In the genomic region with DNA sequence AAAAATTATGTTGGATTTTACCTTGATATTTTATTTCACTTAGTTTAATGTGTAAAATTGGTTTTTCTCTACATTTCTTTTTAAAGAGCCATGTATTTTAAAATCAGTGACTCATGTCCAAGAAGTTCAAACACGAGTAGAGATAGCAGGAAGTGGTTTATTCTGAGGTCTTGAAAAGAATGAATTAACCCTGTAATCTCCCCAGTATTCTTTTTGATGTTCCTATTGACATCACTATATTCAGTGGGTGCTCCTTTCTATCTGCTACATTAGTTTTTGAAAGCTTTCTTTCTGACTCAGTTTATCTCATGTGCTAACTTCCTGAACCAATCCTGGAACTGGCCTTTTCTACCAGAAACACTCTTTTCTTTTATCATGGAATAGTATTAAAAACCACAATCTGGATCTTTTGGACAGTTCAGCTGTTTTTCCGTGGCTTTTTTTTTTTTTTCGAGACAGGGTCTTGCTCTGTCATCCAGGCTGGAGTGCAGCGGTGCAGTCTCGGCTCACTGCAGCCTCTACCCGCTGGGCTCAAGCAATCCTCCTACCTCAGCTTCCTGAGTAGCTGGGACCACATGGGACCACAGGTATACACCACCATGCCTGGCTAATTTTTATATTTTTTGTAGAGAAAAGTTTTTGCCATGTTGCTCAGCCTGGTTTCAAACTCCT, we compare ENCODE assay signal across 10 cellular contexts.
DNase-seq lines count a peak whose midpoint lies in the region; ATAC-seq, FAIRE-seq and TF ChIP-seq lines count a peak whose summit lies in the region.
"Had no signal": no experiment of that assay in that cellular context is flagged by ENCODE, and none has a peak within 500 bp of the region (broad histone marks: within the 10 kb centered on the region; RNA-seq: fewer than 3 reads in every experiment).

No MANE protein-coding gene starts in this region.

- TF ChIP-seq CTCF in fibroblast of mammary gland (conservative IDR thresholded peaks at IDR 0.05; ENCODE audit: control insufficient read depth, insufficient read depth, low read depth, low read length) = no peak
- TF ChIP-seq CTCF in kidney (IDR thresholded peaks at IDR 0.05; ENCODE audit: borderline replicate concordance, extremely low read depth, insufficient read depth) = no peak

- no peaks in the 10 kb centered on the region for H3K4me1 ChIP-seq in kidney (ENCODE audit: control insufficient read depth in 1 of 2, insufficient read depth in 1 of 2, low read depth in 1 of 2, low read length in 2 of 2)

- DNase-seq in AML-193 (lab: John Stamatoyannopoulos, UW) (peak; percentile 39 to 56), NCI-H226 (peak; percentile 69), fibroblast of mammary gland (ENCODE audit: low read depth) (peak; percentile 61), kidney (no peak), DMS79 treated with DMSO at 0.1 percent for 48 hours (lab: John Stamatoyannopoulos, UW) (no peak), SKM-1 treated with dmso at 0.1 percent for 144 hours (lab: John Stamatoyannopoulos, UW; ENCODE audit: unreplicated experiment) (no peak)
- DNase-seq: activated effector memory CD4-positive, alpha-beta T cell treated with Interleukin-2 at 50 U/mL for 16 hours; spleen had no signal

- no peaks in the 10 kb centered on the region for H3K9me3 ChIP-seq in kidney (ENCODE audit: control insufficient read depth in 1 of 2, low read length in 2 of 2)

- ATAC-seq in GM19395 (IDR thresholded peaks at IDR 0.05; ENCODE audit: unreplicated experiment) (peak; percentile 63), GM21529 (IDR thresholded peaks at IDR 0.05; ENCODE audit: unreplicated experiment) (no peak)

- intact Hi-C loops in kidney (cut with DNase I) = no loop called here

- no peak overlapping the region for H3K4me3 ChIP-seq in fibroblast of mammary gland (ENCODE audit: control insufficient read depth, low read depth, low read length)
- no peak overlapping the region for H3K4me3 ChIP-seq in kidney (ENCODE audit: low read length in 2 of 2)
- H3K4me3 ChIP-seq: spleen had no signal

- H3K9ac ChIP-seq in kidney (ENCODE audit: low read length in 2 of 2) = no peak overlapping the region

- no peaks in the 10 kb centered on the region for H3K36me3 ChIP-seq in kidney (ENCODE audit: control insufficient read depth in 1 of 2, insufficient read depth in 2 of 2, low read length in 2 of 2)
- H3K36me3 ChIP-seq: spleen had no signal

- FAIRE-seq in kidney (lab: Jason Lieb, UNC) = no peak

- H3K27ac ChIP-seq in kidney (ENCODE audit: low read depth in 2 of 2, low read length in 2 of 2) = no peak overlapping the region
- H3K27ac ChIP-seq: spleen had no signal

Comparison
In these comparisons a context has a peak if more than half of its experiments do, and no peak if none do; other contexts are left out.
1. DNase-seq: peak in AML-193 (2 of 2), NCI-H226 (single experiment) and fibroblast of mammary gland (single experiment); none in kidney (single experiment), DMS79 treated with DMSO at 0.1 percent for 48 hours (single experiment) and SKM-1 treated with dmso at 0.1 percent for 144 hours (single experiment).